In the genomic region with DNA sequence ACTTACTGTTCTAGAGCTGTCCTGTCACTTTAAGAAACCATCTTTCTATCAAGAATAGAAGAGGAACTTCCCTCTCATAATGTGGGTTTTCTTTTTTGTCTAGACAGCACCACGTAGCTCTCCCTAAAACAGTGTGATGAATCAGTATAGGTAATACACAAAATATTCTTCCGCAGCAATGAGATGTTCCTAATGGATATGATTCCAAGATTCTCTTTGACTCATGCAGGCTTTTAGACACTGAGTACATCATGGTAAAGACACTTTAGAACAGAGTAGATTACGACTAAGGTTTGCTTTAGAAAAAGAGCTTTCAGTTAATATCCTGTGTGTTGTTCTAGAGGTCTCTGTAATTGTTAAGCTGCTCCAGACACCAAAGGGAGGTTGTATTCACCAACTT, we compare ENCODE assay signal across 22 cellular contexts.
DNase-seq lines count a peak whose midpoint lies in the region; ATAC-seq, FAIRE-seq and TF ChIP-seq lines count a peak whose summit lies in the region.
"Had no signal": no experiment of that assay in that cellular context is flagged by ENCODE, and none has a peak within 500 bp of the region (broad histone marks: within the 10 kb centered on the region; RNA-seq: fewer than 3 reads in every experiment).

No MANE protein-coding gene starts in this region.

- no peak overlapping the region for H3K4me3 Mint-ChIP-seq in activated CD8-positive, alpha-beta memory T cell treated with anti-CD3 and anti-CD28 coated beads, Interleukin-2, amount 10 ng/mL, durations not matched to agents 7 days and 5 days
- H3K4me3 Mint-ChIP-seq: activated naive CD4-positive, alpha-beta T cell treated with anti-CD3 and anti-CD28 coated beads for 36 hours; dendritic cell treated with granulocyte-macrophage colony-stimulating factor and Interleukin-4, amounts not matched to agents 40 ng/mL and 50 ng/mL, for 4 days had no signal

- H3K36me3 Mint-ChIP-seq in activated CD8-positive, alpha-beta memory T cell treated with anti-CD3 and anti-CD28 coated beads, Interleukin-2, amount 10 ng/mL, durations not matched to agents 7 days and 5 days, result peaks cover 16% of the 10 kb centered on the region

- H3K27me3 ChIP-seq in bronchial epithelial cell (ENCODE audit: control insufficient read depth, insufficient read depth, low read length) (no peaks in the 10 kb centered on the region), muscle layer of duodenum (ENCODE audit: low read depth, low read length) (no peaks in the 10 kb centered on the region)
- H3K27me3 ChIP-seq: heart right ventricle, MG63, stomach had no signal

- no peak overlapping the region for H3K4me3 ChIP-seq in bronchial epithelial cell (ENCODE audit: low read depth, low read length)
- H3K4me3 ChIP-seq in muscle layer of duodenum (ENCODE audit: low read depth in 1 of 2, low read length in 2 of 2), result no peak overlapping the region
- H3K4me3 ChIP-seq: heart right ventricle, MG63, PC-9, stomach had no signal

- peak overlapping the region; percentile 61 for H3K27ac ChIP-seq in muscle layer of duodenum (ENCODE audit: low read length)
- H3K27ac ChIP-seq: PC-9 had no signal

- TF ChIP-seq CTCF in bronchial epithelial cell (IDR thresholded peaks at IDR 0.05; ENCODE audit: insufficient read depth, low read length, severe bottlenecking), result no peak

- H3K9me3 Mint-ChIP-seq in activated CD8-positive, alpha-beta memory T cell treated with anti-CD3 and anti-CD28 coated beads, Interleukin-2, amount 10 ng/mL, durations not matched to agents 7 days and 5 days (ENCODE audit: low read depth), result no peaks in the 10 kb centered on the region
- H3K9me3 Mint-ChIP-seq: activated naive CD4-positive, alpha-beta T cell treated with anti-CD3 and anti-CD28 coated beads for 36 hours; dendritic cell treated with granulocyte-macrophage colony-stimulating factor and Interleukin-4, amounts not matched to agents 40 ng/mL and 50 ng/mL, for 4 days had no signal

- H3K27ac Mint-ChIP-seq in activated CD8-positive, alpha-beta memory T cell treated with anti-CD3 and anti-CD28 coated beads, Interleukin-2, amount 10 ng/mL, durations not matched to agents 7 days and 5 days, result no peak overlapping the region
- H3K27ac Mint-ChIP-seq: activated naive CD4-positive, alpha-beta T cell treated with anti-CD3 and anti-CD28 coated beads for 36 hours; dendritic cell treated with granulocyte-macrophage colony-stimulating factor and Interleukin-4, amounts not matched to agents 40 ng/mL and 50 ng/mL, for 4 days had no signal

- H3K36me3 ChIP-seq in bronchial epithelial cell (ENCODE audit: control insufficient read depth, insufficient read depth, low read length), result no peaks in the 10 kb centered on the region
- peaks cover 5 to 7% of the 10 kb centered on the region in 2 donors for H3K36me3 ChIP-seq in muscle layer of duodenum (ENCODE audit: control insufficient read depth in 1 of 2, insufficient read depth in 2 of 2, low read length in 2 of 2)
- H3K36me3 ChIP-seq: MG63 had no signal

- peaks cover 5 to 10% of the 10 kb centered on the region in 2 donors for H3K4me1 ChIP-seq in muscle layer of duodenum (ENCODE audit: control insufficient read depth in 1 of 2, insufficient read depth in 2 of 2, low read length in 2 of 2)

- FAIRE-seq in bronchial epithelial cell (lab: Jason Lieb, UNC), result no peak

- H3K9me3 ChIP-seq in muscle layer of duodenum (ENCODE audit: control insufficient read depth in 1 of 2, low read length in 2 of 2), result no peaks in the 10 kb centered on the region
- H3K9me3 ChIP-seq: heart right ventricle, MG63, SK-N-SH, stomach had no signal

- peaks cover 8% of the 10 kb centered on the region for H3K4me1 Mint-ChIP-seq in activated CD8-positive, alpha-beta memory T cell treated with anti-CD3 and anti-CD28 coated beads, Interleukin-2, amount 10 ng/mL, durations not matched to agents 7 days and 5 days

- no peak for ATAC-seq in GM21515 (IDR thresholded peaks at IDR 0.05; ENCODE audit: unreplicated experiment)
- ATAC-seq in activated CD8-positive, alpha-beta memory T cell treated with anti-CD3 and anti-CD28 coated beads, Interleukin-2, amount 10 ng/mL, durations not matched to agents 7 days and 5 days, result no peak
- ATAC-seq: heart right ventricle had no signal

- H3K27me3 Mint-ChIP-seq in activated CD8-positive, alpha-beta memory T cell treated with anti-CD3 and anti-CD28 coated beads, Interleukin-2, amount 10 ng/mL, durations not matched to agents 7 days and 5 days, result no peaks in the 10 kb centered on the region
- H3K27me3 Mint-ChIP-seq: dendritic cell treated with granulocyte-macrophage colony-stimulating factor and Interleukin-4, amounts not matched to agents 40 ng/mL and 50 ng/mL, for 4 days had no signal

- CTCF ChIA-PET in activated CD8-positive, alpha-beta memory T cell treated with anti-CD3 and anti-CD28 coated beads, Interleukin-2, amount 10 ng/mL, durations not matched to agents 7 days and 5 days (lab: Charles Lee), result interaction anchor here (1.1 to 2.3 kb wide), 2 partner anchors 12 to 226 kb away, joined by 4 to 8 read pairs; no protein-coding TSS in a partner anchor

- DNase-seq in EH (ENCODE audit: low read depth) (peak; percentile 71), NOMO-1 treated with DMSO at 0.1 percent for 48 hours (lab: John Stamatoyannopoulos, UW; ENCODE audit: unreplicated experiment) (peak; percentile 56), bronchial epithelial cell (ENCODE audit: low read depth) (peak; percentile 75), DMS53 (lab: John Stamatoyannopoulos, UW) (no peak), GM19238 (ENCODE audit: insufficient read length, low spot score) (no peak)
- DNase-seq in activated CD8-positive, alpha-beta memory T cell treated with anti-CD3 and anti-CD28 coated beads, Interleukin-2, amount 10 ng/mL, durations not matched to agents 7 days and 5 days, result no peak
- DNase-seq: ACHN; activated CD4-positive, alpha-beta T cell treated with anti-CD3 and anti-CD28 coated beads for 4 hours; activated CD8-positive, alpha-beta memory T cell treated with anti-CD3 and anti-CD28 coated beads, Interleukin-2, amount 50 U/mL, for 48 hours; activated naive CD4-positive, alpha-beta T cell treated with anti-CD3 and anti-CD28 coated beads for 36 hours; erythroblast; heart right ventricle; islet precursor cell; MG63; NCI-H2029; NCI-H524 treated with DMSO at 0.1 percent for 48 hours; PC-9; SK-N-SH; stomach had no signal

Comparison
In these comparisons a context has a peak if more than half of its experiments do, and no peak if none do; other contexts are left out.
1. DNase-seq: peak in EH (single experiment), NOMO-1 treated with DMSO at 0.1 percent for 48 hours (single experiment) and bronchial epithelial cell (single experiment); none in DMS53 (single experiment), activated CD8-positive, alpha-beta memory T cell treated with anti-CD3 and anti-CD28 coated beads, Interleukin-2, amount 10 ng/mL, durations not matched to agents 7 days and 5 days (single experiment) and GM19238 (single experiment).